In genomic region chr18:74598350-74599001, GRCh38 we compare ENCODE assay signal across 8 cellular contexts. TPM values are rescaled to one million over a fixed set of nuclear protein-coding genes. Genes with fewer than 3 reads are reported as not detected.
DNase-seq lines count a peak whose midpoint lies in the region; ATAC-seq and TF ChIP-seq lines count a peak whose summit lies in the region.

No MANE protein-coding gene starts in this region.

- TF ChIP-seq POLR2A in right lobe of liver (IDR thresholded peaks at IDR 0.05), result no peak

- H3K36me3 Mint-ChIP-seq in chondrocyte (ENCODE audit: low read depth), result peaks cover 5% of the 10 kb centered on the region

- peaks cover 0 to 4% (median 0%) of the 10 kb centered on the region in 4 donors for H3K36me3 ChIP-seq in right lobe of liver

- peak; percentile 63 for TF ChIP-seq CTCF in chondrocyte (IDR thresholded peaks at IDR 0.05)
- TF ChIP-seq CTCF in right lobe of liver (IDR thresholded peaks at IDR 0.05), result peak in 1 of 4 donors; percentile 5

- H3K9me3 ChIP-seq in right lobe of liver, result no peaks in the 10 kb centered on the region

- H3K4me3 ChIP-seq in right lobe of liver, result peak overlapping the region; percentile 96 to 98 (median 97)

- DNase-seq in NCI-H82 (lab: John Stamatoyannopoulos, UW) (peak; percentile 69), NCI-H82 treated with DMSO at 0.1 percent for 48 hours (lab: John Stamatoyannopoulos, UW; ENCODE audit: unreplicated experiment) (no peak), NCI-H1417 treated with DMSO at 0.1 percent for 48 hours (lab: John Stamatoyannopoulos, UW) (peak; percentile 36), chondrocyte (ENCODE audit: low spot score) (no peak), right lobe of liver (peak; percentile 61 to 69 (median 68))
- DNase-seq in activated CD4-positive, CD25-positive, alpha-beta regulatory T cell treated with anti-CD3 and anti-CD28 coated beads, Interleukin-2, amount 50 U/mL, for 72 hours, result peak; percentile 65
- peak; percentile 37 to 66 (median 43) for DNase-seq in stimulated activated CD4-positive, alpha-beta T cell treated with anti-CD3 and anti-CD28 coated beads, TNF-alpha, amount 100 ng/mL, for 24 hours (ENCODE audit: low read depth in 3 of 3)

- no peaks in the 10 kb centered on the region for H3K9me3 Mint-ChIP-seq in chondrocyte (ENCODE audit: low read depth)

- peaks cover 26% of the 10 kb centered on the region for H3K4me1 Mint-ChIP-seq in chondrocyte (ENCODE audit: low read depth)

- peak overlapping the region; percentile 93 for H3K4me3 Mint-ChIP-seq in chondrocyte (ENCODE audit: unreplicated experiment)

- ATAC-seq in HG02798 (IDR thresholded peaks at IDR 0.05; ENCODE audit: poor library complexity, unreplicated experiment) (peak; percentile 65), right lobe of liver (peak; percentile 45 to 60 (median 51))

- peak overlapping the region; percentile 98 to 99 (median 98) for H3K27ac ChIP-seq in right lobe of liver

- H3K4me1 ChIP-seq in right lobe of liver, result peaks cover 0 to 13% (median 3%) of the 10 kb centered on the region in 4 donors

- intact Hi-C loops in right lobe of liver (cut with DNase I), result no loop called here

- WGBS in right lobe of liver (ENCODE audit: insufficient coverage, low coverage, low lambda C conversion rate, missing lambda C conversion rate), result 0% methylated on average over 13 of the region's 44 CpGs

- no peaks in the 10 kb centered on the region for H3K27me3 Mint-ChIP-seq in chondrocyte (ENCODE audit: low read depth)

- H3K27ac Mint-ChIP-seq in chondrocyte (ENCODE audit: unreplicated experiment), result peak overlapping the region; percentile 98

- H3K27me3 ChIP-seq in right lobe of liver, result no peaks in the 10 kb centered on the region

RNA-seq across cellular contexts. Expression of gene ZNF407, which starts 0.8 kb away (rescaled TPM):
- 9.5 to 15.3 TPM (median 10.4 TPM) in 3 replicates for total RNA-seq in chondrocyte
- 1 to 10 TPM; 4.3 to 8.0 (median 5.7) TPM for total RNA-seq in right lobe of liver

Comparison
In these comparisons a context has a peak if more than half of its experiments do, and no peak if none do; other contexts are left out.
1. DNase-seq: peak in NCI-H82 (single experiment), NCI-H1417 treated with DMSO at 0.1 percent for 48 hours (single experiment), activated CD4-positive, CD25-positive, alpha-beta regulatory T cell treated with anti-CD3 and anti-CD28 coated beads, Interleukin-2, amount 50 U/mL, for 72 hours (single experiment), right lobe of liver (3 of 3) and stimulated activated CD4-positive, alpha-beta T cell treated with anti-CD3 and anti-CD28 coated beads, TNF-alpha, amount 100 ng/mL, for 24 hours (3 of 3); none in NCI-H82 treated with DMSO at 0.1 percent for 48 hours (single experiment) and chondrocyte (single experiment).